ENCODE assay signal across 8 cellular contexts in the genomic region with DNA sequence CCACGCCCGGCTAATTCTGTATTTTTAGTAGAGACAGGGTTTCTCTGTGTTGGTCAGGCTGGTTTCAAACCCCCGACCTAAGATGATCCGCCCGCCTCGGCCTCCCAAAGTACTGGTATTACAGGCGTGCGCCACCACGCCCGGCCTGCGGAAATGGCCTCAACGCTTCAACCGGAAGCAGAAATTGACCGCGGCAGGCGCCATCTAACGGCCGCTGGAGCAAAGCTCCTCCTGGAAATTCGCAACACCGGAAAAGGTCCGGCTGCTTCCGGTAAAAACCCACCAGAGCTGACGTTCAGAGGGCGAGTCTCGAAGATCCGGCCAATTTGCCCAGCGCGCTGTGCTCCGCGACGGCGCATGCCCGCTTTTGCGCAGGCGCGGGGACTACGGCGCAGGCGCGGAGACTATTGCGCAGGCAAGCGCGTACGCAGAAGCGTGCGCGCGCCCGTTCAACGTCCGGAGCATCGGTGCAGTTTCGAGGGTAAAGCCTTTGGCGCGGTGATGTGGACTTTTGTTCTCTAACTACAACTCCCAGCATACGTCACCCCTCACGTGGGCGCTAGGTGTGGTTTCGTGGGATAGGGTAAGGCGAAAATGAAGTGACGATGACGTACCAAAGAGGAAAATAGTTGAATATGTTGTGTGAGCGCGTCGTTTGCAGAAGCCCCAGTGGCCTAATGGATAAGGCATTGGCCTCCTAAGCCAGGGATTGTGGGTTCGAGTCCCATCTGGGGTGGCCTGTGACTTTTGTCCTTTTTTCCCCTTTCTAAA. TPM values are rescaled to one million over a fixed set of nuclear protein-coding genes. Genes with fewer than 3 reads are reported as not detected.
DNase-seq lines count a peak whose midpoint lies in the region; ATAC-seq and TF ChIP-seq lines count a peak whose summit lies in the region.

No MANE protein-coding gene starts in this region.

- WGBS in gastroesophageal sphincter (ENCODE audit: low coverage in 1 of 2), 2 donors, result 0 to 13% methylated on average over 7 to 11 of the region's 66 CpGs

- H3K36me3 ChIP-seq in GM06990 (ENCODE audit: control insufficient read depth, insufficient read depth, low read length), result no peaks in the 10 kb centered on the region; the same call in 1 of the 2 replicates
- peaks cover 0 to 5% of the 10 kb centered on the region in 2 donors for H3K36me3 ChIP-seq in gastroesophageal sphincter
- no peaks in the 10 kb centered on the region for H3K36me3 ChIP-seq in neutrophil

- H3K4me3 ChIP-seq in GM06990 (replicated peaks; ENCODE audit: low read depth, low read length), result peak overlapping the region; percentile 76
- H3K4me3 ChIP-seq in gastroesophageal sphincter, result peak overlapping the region; percentile 70 to 84
- peak overlapping the region; percentile 76 to 91 for H3K4me3 ChIP-seq in neutrophil (ENCODE audit: low read depth in 1 of 2, low read length in 1 of 2)

- peak in 1 of 2 donors; percentile 58 for TF ChIP-seq POLR2A in gastroesophageal sphincter (IDR thresholded peaks at IDR 0.05)

- CTCF ChIA-PET in activated naive CD4-positive, alpha-beta T cell treated with anti-CD3 and anti-CD28 coated beads, Interleukin-2, amount 10 ng/mL, durations not matched to agents 7 days and 5 days (lab: Charles Lee), result interaction anchor here (0.7 to 1.8 kb wide), 3 partner anchors 108 to 245 kb away, joined by 3 to 8 read pairs (median 3); no protein-coding TSS in a partner anchor

- ATAC-seq in HG02571 (IDR thresholded peaks at IDR 0.05; ENCODE audit: unreplicated experiment), result peak; percentile 76
- peak; percentile 90 for ATAC-seq in gastroesophageal sphincter

- H3K27ac ChIP-seq in gastroesophageal sphincter, result peak overlapping the region; percentile 96 to 100 (median 100)
- H3K27ac ChIP-seq in neutrophil, result peak overlapping the region; percentile 98
- peak overlapping the region; percentile 100 for H3K27ac ChIP-seq in substantia nigra (ENCODE audit: low read depth, low read length, poor library complexity, severe bottlenecking)

- H3K9me3 ChIP-seq in gastroesophageal sphincter, result peaks cover 0 to 5% (median 0%) of the 10 kb centered on the region in 3 donors
- H3K9me3 ChIP-seq in neutrophil, result no peaks in the 10 kb centered on the region

- peak overlapping the region; percentile 99 for H3K4me3 Mint-ChIP-seq in activated naive CD4-positive, alpha-beta T cell treated with anti-CD3 and anti-CD28 coated beads, Interleukin-2, amount 10 ng/mL, durations not matched to agents 7 days and 5 days

- peaks cover 7% of the 10 kb centered on the region for H3K9me3 Mint-ChIP-seq in activated naive CD4-positive, alpha-beta T cell treated with anti-CD3 and anti-CD28 coated beads, Interleukin-2, amount 10 ng/mL, durations not matched to agents 7 days and 5 days

- peak; percentile 100 for DNase-seq in GM06990 (ENCODE audit: extremely low read depth, insufficient read length)
- DNase-seq in NAMALWA (ENCODE audit: low spot score), result peak; percentile 100
- DNase-seq in SK-MEL-5 (ENCODE audit: low read depth, low spot score), result peak; percentile 99
- peak; percentile 99 for DNase-seq in activated naive CD4-positive, alpha-beta T cell treated with anti-CD3 and anti-CD28 coated beads, Interleukin-2, amount 10 ng/mL, durations not matched to agents 7 days and 5 days
- peak; percentile 67 to 99 (median 94) for DNase-seq in substantia nigra (lab: John Stamatoyannopoulos, UW)

- H3K27me3 Mint-ChIP-seq in activated naive CD4-positive, alpha-beta T cell treated with anti-CD3 and anti-CD28 coated beads, Interleukin-2, amount 10 ng/mL, durations not matched to agents 7 days and 5 days, result peaks cover 9% of the 10 kb centered on the region

- H3K4me1 Mint-ChIP-seq in activated naive CD4-positive, alpha-beta T cell treated with anti-CD3 and anti-CD28 coated beads, Interleukin-2, amount 10 ng/mL, durations not matched to agents 7 days and 5 days, result peaks cover 35% of the 10 kb centered on the region

- no peak for TF ChIP-seq EP300 in gastroesophageal sphincter (IDR thresholded peaks at IDR 0.05)

- H3K4me1 ChIP-seq in gastroesophageal sphincter (peaks cover 0 to 18% (median 6%) of the 10 kb centered on the region in 3 donors), neutrophil (ENCODE audit: control insufficient read depth in 1 of 2, insufficient read depth in 1 of 2, low read depth in 1 of 2, low read length in 1 of 2) (peaks cover 17 to 25% of the 10 kb centered on the region in 2 experiments)

- peak overlapping the region; percentile 100 for H3K27ac Mint-ChIP-seq in activated naive CD4-positive, alpha-beta T cell treated with anti-CD3 and anti-CD28 coated beads, Interleukin-2, amount 10 ng/mL, durations not matched to agents 7 days and 5 days

- TF ChIP-seq CTCF in GM06990 (IDR thresholded peaks at IDR 0.05; ENCODE audit: insufficient read depth, low read length, poor library complexity, severe bottlenecking), result peak; percentile 81
- peak; percentile 23 to 89 (median 80) for TF ChIP-seq CTCF in gastroesophageal sphincter (IDR thresholded peaks at IDR 0.05)
- peak; percentile 84 for TF ChIP-seq CTCF in neutrophil (IDR thresholded peaks at IDR 0.05)

- peaks cover 16% of the 10 kb centered on the region for H3K36me3 Mint-ChIP-seq in activated naive CD4-positive, alpha-beta T cell treated with anti-CD3 and anti-CD28 coated beads, Interleukin-2, amount 10 ng/mL, durations not matched to agents 7 days and 5 days

- H3K27me3 ChIP-seq in GM06990 (replicated peaks; ENCODE audit: control insufficient read depth, insufficient read depth, low read length) (no peaks in the 10 kb centered on the region), gastroesophageal sphincter (no peaks in the 10 kb centered on the region), neutrophil (no peaks in the 10 kb centered on the region)

- in situ Hi-C loops in SK-MEL-5 (cut with HindIII; ENCODE audit: low pct_unique_long_range_greater_than_20kb, low sequenced_read_pairs), result no loop called here

RNA-seq across cellular contexts. Expression of gene FMC1, which starts 0.9 kb away (rescaled TPM):
- 17.8 and 21.0 TPM in 2 replicates for total RNA-seq in SK-MEL-5 (2014; rRNA removed; shearing (Covaris generic))
- polyA plus RNA-seq in SK-MEL-5 (2015; cell fraction: cytosol; rRNA removed), result 11.0 and 14.4 TPM in 2 replicates
- polyA plus RNA-seq in SK-MEL-5 (2015; cell fraction: nucleus; rRNA removed), result 8.1 and 19.5 TPM in 2 replicates
- total RNA-seq in gastroesophageal sphincter, result 10 to 100 TPM; 16.6 to 18.2 (median 17.3) TPM

RNA-seq across cellular contexts. Expression of gene LUC7L2, which starts 19.5 kb away (rescaled TPM):
- 49.6 and 56.2 TPM in 2 replicates for total RNA-seq in SK-MEL-5 (2014; rRNA removed; shearing (Covaris generic))
- polyA plus RNA-seq in SK-MEL-5 (2015; cell fraction: cytosol; rRNA removed), result 43.3 and 50.1 TPM in 2 replicates
- polyA plus RNA-seq in SK-MEL-5 (2015; cell fraction: nucleus; rRNA removed), result 182 and 211 TPM in 2 replicates
- total RNA-seq in gastroesophageal sphincter, result 100 to 1,000 TPM in 1 of 4 donors, 10 to 100 TPM in 3; 61.5 to 106 (median 72.6) TPM

Comparison
In these comparisons a context has a peak if more than half of its experiments do, and no peak if none do; other contexts are left out.
1. Peak in every context shown above with its lines: DNase-seq, ATAC-seq, H3K4me3 ChIP-seq and H3K27ac ChIP-seq.